Comparison of ENCODE assay signal across 10 cellular contexts in genomic region chr3:64225695-64226499, GRCh38. TPM values are rescaled to one million over a fixed set of nuclear protein-coding genes. Genes with fewer than 3 reads are reported as not detected.
DNase-seq lines count a peak whose midpoint lies in the region; ATAC-seq, FAIRE-seq and TF ChIP-seq lines count a peak whose summit lies in the region.
"Had no signal": no experiment of that assay in that cellular context is flagged by ENCODE, and none has a peak within 500 bp of the region (broad histone marks: within the 10 kb centered on the region; RNA-seq: fewer than 3 reads in every experiment).

No MANE protein-coding gene starts in this region.

- no peaks in the 10 kb centered on the region for H4K20me1 ChIP-seq in GM12878 (ENCODE audit: control insufficient read depth, insufficient read depth)

- RAD21 ChIA-PET in GM12878 (lab: Charles Lee; ENCODE audit: unreplicated experiment), result interaction anchor here (0.7 to 6.0 kb wide), 24 partner anchors 9 to 261 kb away, joined by 3 to 30 read pairs (median 6); no protein-coding TSS in a partner anchor

- no peak for TF ChIP-seq RAD21 in GM12878 (IDR thresholded peaks at IDR 0.05; ENCODE audit: insufficient read depth, low read depth, low read length)

- H3K4me2 ChIP-seq in GM12878 (ENCODE audit: control insufficient read depth, insufficient read depth), result peak overlapping the region; percentile 5

- SMC1A ChIA-PET in GM12878 (lab: Charles Lee; ENCODE audit: uncharacterized antibody, unreplicated experiment), result interaction anchor here (0.8 to 6.7 kb wide), 33 partner anchors 10 to 303 kb away, joined by 3 to 86 read pairs (median 6); partner anchors contain the start of gene PSMD6

- no peaks in the 10 kb centered on the region for H3K9me3 ChIP-seq in GM12878 (replicated peaks; ENCODE audit: control insufficient read depth, insufficient read depth, low read length)
- H3K9me3 ChIP-seq in mesodermal cell (ENCODE audit: control insufficient read depth, low read length), result no peaks in the 10 kb centered on the region

- peak overlapping the region; percentile 52 for H2AFZ ChIP-seq in GM12878 (ENCODE audit: control insufficient read depth, low read depth, low read length)

- TF ChIP-seq POLR2A in GM12878 (IDR thresholded peaks at IDR 0.05; ENCODE audit: low read depth, low read length), result no peak

- H3K27ac ChIP-seq in GM12878 (ENCODE audit: control insufficient read depth, insufficient read depth), result no peak overlapping the region
- H3K27ac ChIP-seq in mesodermal cell (ENCODE audit: low read depth, low read length, severe bottlenecking), result peak overlapping the region; percentile 82

- peak; percentile 37 for ATAC-seq in GM12878
- ATAC-seq in HG03378 (IDR thresholded peaks at IDR 0.05; ENCODE audit: unreplicated experiment), result no peak

- CTCF ChIA-PET in GM12878 (lab: Yijun Ruan, JAX), result interaction anchor here (0.7 to 7.3 kb wide), 34 partner anchors 8 to 258 kb away, joined by 3 to 54 read pairs (median 6); partner anchors contain the start of gene PSMD6

- H3K9ac ChIP-seq in GM12878 (ENCODE audit: control insufficient read depth, insufficient read depth, low read length), result no peak overlapping the region

- TF ChIP-seq CTCF in GM12878 (IDR thresholded peaks at IDR 0.05 in 2 of 3, conservative IDR thresholded peaks at IDR 0.05 in 1 of 3; ENCODE audit: control insufficient read depth in 2 of 3, extremely low read depth in 1 of 3, insufficient read depth in 1 of 3, low read depth in 3 of 3, low read length in 3 of 3), result no peak

- H3K4me3 ChIP-seq in GM12878 (no peak overlapping the region), mesodermal cell (ENCODE audit: extremely low read depth, insufficient read depth, low read length, poor library complexity, severe bottlenecking) (no peak overlapping the region)

- WGBS in GM12878 (ENCODE audit: insufficient coverage, insufficient replicate concordance, low lambda C conversion rate, missing lambda C conversion rate), result 18% methylated on average over 7 of the region's 7 CpGs
- WGBS in mesodermal cell (ENCODE audit: insufficient coverage in 2 of 2), 2 experiments, result 70 to 100% methylated on average over 1 to 2 of the region's 7 CpGs

- no TSS peak for BruUV-seq in GM12878 (replicated peaks; lab: Mats Ljungman, UMichigan)

- H3K4me1 ChIP-seq in GM12878 (ENCODE audit: control insufficient read depth, insufficient read depth, low read length), result no peaks in the 10 kb centered on the region; the same call in 1 of the 2 replicates
- peaks cover 48% of the 10 kb centered on the region for H3K4me1 ChIP-seq in mesodermal cell (ENCODE audit: control insufficient read depth, insufficient read depth, low read length, poor library complexity, severe bottlenecking)

- no peaks in the 10 kb centered on the region for H3K79me2 ChIP-seq in GM12878 (ENCODE audit: control insufficient read depth, insufficient read depth, low read length)

- no peaks in the 10 kb centered on the region for H3K27me3 ChIP-seq in GM12878 (replicated peaks in 1 of 2; ENCODE audit: control insufficient read depth in 2 of 2, insufficient read depth in 2 of 2, low read length in 1 of 2)

- POLR2A ChIA-PET in GM12878 (lab: Charles Lee), result interaction anchor here (1.0 to 1.6 kb wide), 4 partner anchors 10 to 192 kb away, joined by 3 to 4 read pairs (median 4); no protein-coding TSS in a partner anchor

- in situ Hi-C loops in ACHN (cut with HindIII; ENCODE audit: low pct_ligation_motif_present, low pct_unique_long_range_greater_than_20kb, low sequenced_read_pairs), result no loop called here
- in situ Hi-C loops in GM12878 (cut with MboI), result no loop called here

- DNase-seq in ACHN (peak; percentile 20), HCEC 1CT (peak; percentile 40), GM12878 (ENCODE audit: low read depth, low spot score) (no peak), D341Med (ENCODE audit: low spot score) (no peak), inferior parietal cortex (ENCODE audit: extremely low spot score) (no peak), DMS79 (lab: John Stamatoyannopoulos, UW) (no peak)
- DNase-seq: activated T-cell treated with anti-CD3 and anti-CD28 coated beads, Interleukin-2, amount 50 U/mL, for 24 hours; NCI-H2081 had no signal

- no peak for TF ChIP-seq EP300 in GM12878 (IDR thresholded peaks at IDR 0.05; ENCODE audit: borderline replicate concordance in 1 of 2, control insufficient read depth in 1 of 2, low read depth in 2 of 2, low read length in 2 of 2)

- no peak for FAIRE-seq in GM12878 (lab: Jason Lieb, UNC)

- no peaks in the 10 kb centered on the region for H3K36me3 ChIP-seq in GM12878 (ENCODE audit: control insufficient read depth in 2 of 2, insufficient read depth in 2 of 2, low read length in 1 of 2)
- peaks cover 27% of the 10 kb centered on the region for H3K36me3 ChIP-seq in mesodermal cell (ENCODE audit: control insufficient read depth, insufficient read depth, low read length)

- intact Hi-C loops in GM12878 (cut with micrococcal nuclease; ENCODE audit: unreplicated experiment), result loop anchor here (10.0 kb wide), 1 partner anchor 191 kb away; no protein-coding TSS in a partner anchor

TF ChIP-seq in GM12878, 131 proteins besides CTCF, POLR2A, EP300 and RAD21:
- TF ChIP-seq USF1 (IDR thresholded peaks at IDR 0.05; ENCODE audit: borderline replicate concordance, extremely low read length, insufficient read depth, low read depth, low read length), result no peak
- peak; percentile 71 to 81; a peak in 3 of 4 replicates for TF ChIP-seq BHLHE40 (IDR thresholded peaks at IDR 0.05; ENCODE audit: borderline replicate concordance in 1 of 2, low read depth in 2 of 2, low read length in 1 of 2)
- TF ChIP-seq RFX5 (IDR thresholded peaks at IDR 0.05; ENCODE audit: low read depth, low read length), result no peak
- 0 out of 2 replicates have a peak, but pooled peaks have one; percentile 24 for TF ChIP-seq NR2F1 (conservative IDR thresholded peaks at IDR 0.05)
- TF ChIP-seq ZNF384 (IDR thresholded peaks at IDR 0.05; ENCODE audit: borderline replicate concordance, low read depth, low read length), result peak; percentile 60; the same call in 1 of the 2 replicates
- TF ChIP-seq NR2C1 (IDR thresholded peaks at IDR 0.05), result peak; percentile 51; the same call in 1 of the 2 replicates

RNA-seq across cellular contexts. Expression of gene PRICKLE2, which starts 0.6 kb away (rescaled TPM):
- 60.1 and 73.5 TPM in 2 replicates for total RNA-seq in GM12878 (2013; cell fraction: nucleolus; rRNA removed)
- total RNA-seq in GM12878 (2014; rRNA removed), result 0.98 and 1.6 TPM in 2 replicates
- 1.2 and 1.5 TPM in 2 replicates for total RNA-seq in GM12878 (2014; rRNA removed; fragmentation: Illumina TruSeq; extraction: Trizol)
- 1.1 and 1.5 TPM in 2 replicates for total RNA-seq in GM12878 (2021)
- 0.20 TPM for polyA plus RNA-seq in GM12878 (2011; ENCODE audit: low read depth)
- 2.6 TPM in 2 replicates for polyA plus RNA-seq in GM12878 (2011; rRNA removed)
- 1.6 TPM in 2 replicates for polyA plus RNA-seq in GM12878 (2011; cell fraction: cytosol; rRNA removed)
- 6.6 and 6.8 TPM in 2 replicates for polyA plus RNA-seq in GM12878 (2011; cell fraction: nucleus; rRNA removed)
- 0.27 and 0.35 TPM in 2 replicates for polyA plus RNA-seq in GM12878 (2012)
- 0.71 and 0.78 TPM in 2 replicates for polyA plus RNA-seq in GM12878 (2014; fragmentation: Illumina TruSeq; extraction: Trizol)
- polyA plus RNA-seq in GM12878 (2014; fragmentation: Nextera tagmentation; extraction: Ambion mirVana), result under 1 TPM; 0.11 to 0.24 TPM
- 0.56 and 0.68 TPM in 2 replicates for polyA plus RNA-seq in GM12878 (2014; rRNA removed)
- under 1 TPM; 0.63 to 0.66 TPM for polyA plus RNA-seq in GM12878 (2016; fragmentation: Nextera tagmentation; extraction: Ambion mirVana)
- polyA minus RNA-seq in GM12878 (2011; rRNA and poly(A)+ RNA removed), result 6.0 and 7.1 TPM in 2 replicates
- polyA minus RNA-seq in GM12878 (2011; cell fraction: cytosol; rRNA and poly(A)+ RNA removed), result 1.7 and 2.0 TPM in 2 replicates
- polyA minus RNA-seq in GM12878 (2011; cell fraction: nucleus; rRNA and poly(A)+ RNA removed), result 9.2 and 10.8 TPM in 2 replicates
- polyA plus RNA-seq in mesodermal cell (2013, experiment 1 of 2), result 17.5 TPM
- polyA plus RNA-seq in mesodermal cell (2013, experiment 2 of 2), result 15.7 TPM

Comparison
In these comparisons a context has a peak if more than half of its experiments do, and no peak if none do; other contexts are left out.
1. DNase-seq: peak in ACHN (single experiment) and HCEC 1CT (single experiment); none in GM12878 (single experiment), D341Med (single experiment), inferior parietal cortex (single experiment) and DMS79 (single experiment).